32 cellular contexts compared by ENCODE assay signal in genomic region chr4:99099311-99099710, GRCh38. TPM values are rescaled to one million over a fixed set of nuclear protein-coding genes. Genes with fewer than 3 reads are reported as not detected.
"Had no signal": no experiment of that assay in that cellular context is flagged by ENCODE, and none has a peak within 500 bp of the region (broad histone marks: within the 10 kb centered on the region; RNA-seq: fewer than 3 reads in every experiment).

No MANE protein-coding gene starts in this region.

- ATAC-seq: activated CD4-positive, alpha-beta T cell treated with anti-CD3 and anti-CD28 coated beads for 36 hours; activated CD4-positive, CD25-positive, alpha-beta regulatory T cell treated with anti-CD3 and anti-CD28 coated beads, Interleukin-2, amount 50 U/mL, for 24 hours; activated CD8-positive, alpha-beta T cell treated with anti-CD3 and anti-CD28 coated beads, Interleukin-2, amount 10 ng/mL, durations not matched to agents 7 days and 5 days; WTC11 had no signal

- DNase-seq: activated CD4-positive, alpha-beta T cell treated with anti-CD3 and anti-CD28 coated beads for 36 hours; activated CD4-positive, alpha-beta T cell treated with anti-CD3 and anti-CD28 coated beads, Interleukin-2, amount 10 ng/mL, durations not matched to agents 7 days and 5 days; activated CD4-positive, alpha-beta T cell treated with anti-CD3 and anti-CD28 coated beads, Interleukin-2, amount 50 U/mL, for 48 hours; activated CD8-positive, alpha-beta T cell treated with anti-CD3 and anti-CD28 coated beads, Interleukin-2, amount 10 ng/mL, durations not matched to agents 7 days and 5 days; activated gamma-delta T cell; activated naive CD4-positive, alpha-beta T cell treated with Interleukin-2 at 50 U/mL for 16 hours; activated naive CD8-positive, alpha-beta T cell treated with anti-CD3 and anti-CD28 coated beads, Interleukin-2, amount 10 ng/mL, durations not matched to agents 7 days and 5 days; activated T-cell treated with anti-CD3 and anti-CD28 coated beads, Interleukin-2, amount 50 U/mL, for 24 hours; amygdala; colonic mucosa; Kasumi-1; MG63; NCI-H1048; NCI-H1436 treated with DMSO at 0.1 percent for 48 hours; NCI-H1694 treated with DMSO at 0.1 percent for 48 hours; NCI-H2029; NCI-H2107; NCI-H2171; NCI-H510A; NCI-H526; OCI-M1; Peyer's patch; RPMI8226; SHP77 treated with DMSO at 0.1 percent for 48 hours; SK-N-SH had no signal

- H3K4me3 ChIP-seq: ascending aorta, cardiac muscle cell, colonic mucosa, MG63, Peyer's patch, SJSA1 had no signal

- H3K27me3 ChIP-seq: ascending aorta, cardiac muscle cell, colonic mucosa, MG63, Peyer's patch, SJSA1 had no signal

- H3K4me2 ChIP-seq: SK-N-SH had no signal

- H3K27ac ChIP-seq: ascending aorta, cardiac muscle cell, colonic mucosa, Peyer's patch, SJSA1 had no signal

- H3K9me2 ChIP-seq: SK-N-SH had no signal

- H3K4me1 ChIP-seq: ascending aorta, colonic mucosa, Peyer's patch, SJSA1 had no signal

- H3K9ac ChIP-seq: SK-N-SH had no signal

- H3K36me3 ChIP-seq: ascending aorta, cardiac muscle cell, colonic mucosa, MG63, Peyer's patch, SJSA1 had no signal

- H3K9me3 ChIP-seq: colonic mucosa, MG63, Peyer's patch, SJSA1, SK-N-SH had no signal

RNA-seq across cellular contexts. Expression of gene ADH4, which starts 44.8 kb away (rescaled TPM):
- total RNA-seq: activated CD4-positive, alpha-beta T cell treated with anti-CD3 and anti-CD28 coated beads for 36 hours; activated CD4-positive, alpha-beta T cell treated with anti-CD3 and anti-CD28 coated beads, Interleukin-2, amount 10 ng/mL, durations not matched to agents 7 days and 5 days; activated CD8-positive, alpha-beta T cell treated with anti-CD3 and anti-CD28 coated beads, Interleukin-2, amount 10 ng/mL, durations not matched to agents 7 days and 5 days; activated naive CD8-positive, alpha-beta T cell treated with anti-CD3 and anti-CD28 coated beads, Interleukin-2, amount 10 ng/mL, durations not matched to agents 7 days and 5 days; activated T-helper 2 cell treated with anti-CD3 and anti-CD28 coated beads, Interferon-gamma antibody, Interleukin-2, Interleukin-4, amounts not matched to agents 10 μg/mL and 5 μg/mL and 100 μg/mL, durations not matched to agents 14 hours and 24 hours and 36 hours; cardiac muscle cell; chondrocyte; SJSA1 had no signal
- polyA plus RNA-seq: SK-N-SH had no signal
